25 cellular contexts compared by ENCODE assay signal in the genomic region with DNA sequence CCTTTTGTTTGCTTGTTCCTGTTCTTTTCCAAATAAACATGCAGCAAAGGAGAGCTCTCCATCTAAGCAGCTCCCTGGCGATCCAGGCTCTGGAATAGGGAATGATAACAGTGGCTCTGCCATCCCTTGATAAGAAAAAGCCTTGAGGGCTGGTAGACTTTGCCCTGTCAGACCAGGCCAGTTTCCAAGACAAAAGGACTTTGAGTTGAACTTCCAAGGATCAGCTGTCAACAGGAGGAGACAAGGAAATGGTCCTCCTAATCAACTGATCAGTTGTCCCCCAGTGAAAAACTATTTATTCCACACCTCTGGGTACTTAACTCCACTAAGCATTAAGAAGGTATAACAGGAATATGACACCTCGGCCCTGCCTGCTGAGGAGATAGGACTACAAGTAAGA.
"Had no signal": no experiment of that assay in that cellular context is flagged by ENCODE, and none has a peak within 500 bp of the region (broad histone marks: within the 10 kb centered on the region; RNA-seq: fewer than 3 reads in every experiment).

No MANE protein-coding gene starts in this region.

- H3K27me3 ChIP-seq: ovary, spleen, suprapubic skin, tibial artery, upper lobe of right lung had no signal

- H3K4me1 ChIP-seq: lower lobe of right lung, prostate gland, spleen, upper lobe of right lung had no signal

- H3K4me1 Mint-ChIP-seq: activated B cell treated with CpG ODN at 0.5 μM for 24 hours; central memory CD8-positive, alpha-beta T cell; naive B cell had no signal

- H3K27ac Mint-ChIP-seq: activated B cell treated with CpG ODN at 0.5 μM for 24 hours; activated CD8-positive, alpha-beta T cell treated with anti-CD3 and anti-CD28 coated beads for 36 hours; activated naive CD4-positive, alpha-beta T cell treated with anti-CD3 and anti-CD28 coated beads, Interleukin-2, amount 50 U/mL, for 72 hours; activated T-helper 2 cell treated with anti-CD3 and anti-CD28 coated beads, Interferon-gamma antibody, Interleukin-2, Interleukin-4, amounts not matched to agents 10 μg/mL and 5 μg/mL and 100 μg/mL, durations not matched to agents 14 hours and 24 hours and 36 hours; naive B cell; T-helper 2 cell treated with Interferon-gamma antibody and Interleukin-4, amounts not matched to agents 5 μg/mL and 100 μg/mL, for 36 hours had no signal

- H3K4me3 Mint-ChIP-seq: activated B cell treated with CpG ODN at 0.5 μM for 24 hours; activated CD8-positive, alpha-beta T cell treated with anti-CD3 and anti-CD28 coated beads for 36 hours; activated T-cell treated with anti-CD3 and anti-CD28 coated beads, Interleukin-2, amount 50 U/mL, for 4 hours; central memory CD8-positive, alpha-beta T cell; naive B cell; T-helper 2 cell treated with Interferon-gamma antibody and Interleukin-4, amounts not matched to agents 5 μg/mL and 100 μg/mL, for 36 hours had no signal

- H3K9me3 Mint-ChIP-seq: activated B cell treated with CpG ODN at 0.5 μM for 24 hours; activated CD8-positive, alpha-beta T cell treated with anti-CD3 and anti-CD28 coated beads for 36 hours; activated naive CD4-positive, alpha-beta T cell treated with anti-CD3 and anti-CD28 coated beads, Interleukin-2, amount 50 U/mL, for 72 hours; activated T-cell treated with anti-CD3 and anti-CD28 coated beads, Interleukin-2, amount 50 U/mL, for 4 hours; activated T-helper 2 cell treated with anti-CD3 and anti-CD28 coated beads, Interferon-gamma antibody, Interleukin-2, Interleukin-4, amounts not matched to agents 10 μg/mL and 5 μg/mL and 100 μg/mL, durations not matched to agents 14 hours and 24 hours and 36 hours; central memory CD8-positive, alpha-beta T cell; T-helper 2 cell treated with Interferon-gamma antibody and Interleukin-4, amounts not matched to agents 5 μg/mL and 100 μg/mL, for 36 hours had no signal

- H3K36me3 Mint-ChIP-seq: activated naive CD4-positive, alpha-beta T cell treated with anti-CD3 and anti-CD28 coated beads, Interleukin-2, amount 50 U/mL, for 72 hours; naive B cell had no signal

- H3K9me3 ChIP-seq: lower lobe of right lung, ovary, prostate gland, spleen, suprapubic skin, tibial artery, upper lobe of right lung had no signal

- H3K27me3 Mint-ChIP-seq: activated B cell treated with CpG ODN at 0.5 μM for 24 hours; activated CD8-positive, alpha-beta T cell treated with anti-CD3 and anti-CD28 coated beads for 36 hours had no signal

- H3K4me3 ChIP-seq: lower lobe of right lung, ovary, prostate gland, spleen, suprapubic skin, tibial artery, upper lobe of right lung had no signal

- DNase-seq: activated B cell treated with CpG ODN at 0.5 μM for 24 hours; activated CD4-positive, alpha-beta T cell treated with anti-CD3 and anti-CD28 coated beads, Interleukin-2, amount 50 U/mL, for 1 hour; activated CD8-positive, alpha-beta T cell treated with anti-CD3 and anti-CD28 coated beads for 36 hours; activated naive CD4-positive, alpha-beta T cell; activated T-cell treated with anti-CD3 and anti-CD28 coated beads, Interleukin-2, amount 50 U/mL, for 4 hours; dermis blood vessel endothelial cell; effector CD8-positive, alpha-beta T cell; glutamatergic neuron; left cardiac atrium; lower lobe of right lung; naive B cell; ovary; retina; spleen; stimulated activated naive CD4-positive, alpha-beta T cell; T-helper 1 cell; tibial artery; upper lobe of right lung had no signal

- H3K27ac ChIP-seq: epithelial cell of prostate, lower lobe of right lung, ovary, prostate gland, spleen, suprapubic skin, tibial artery, upper lobe of right lung had no signal

- ATAC-seq: activated CD8-positive, alpha-beta T cell treated with anti-CD3 and anti-CD28 coated beads for 36 hours; activated naive CD4-positive, alpha-beta T cell treated with anti-CD3 and anti-CD28 coated beads, Interleukin-2, amount 50 U/mL, for 72 hours; activated T-cell treated with anti-CD3 and anti-CD28 coated beads, Interleukin-2, amount 50 U/mL, for 4 hours; left cardiac atrium; lower lobe of right lung; upper lobe of right lung had no signal

- H3K36me3 ChIP-seq: ovary, prostate gland had no signal
